Comparison of ENCODE assay signal across 8 cellular contexts in the genomic region with DNA sequence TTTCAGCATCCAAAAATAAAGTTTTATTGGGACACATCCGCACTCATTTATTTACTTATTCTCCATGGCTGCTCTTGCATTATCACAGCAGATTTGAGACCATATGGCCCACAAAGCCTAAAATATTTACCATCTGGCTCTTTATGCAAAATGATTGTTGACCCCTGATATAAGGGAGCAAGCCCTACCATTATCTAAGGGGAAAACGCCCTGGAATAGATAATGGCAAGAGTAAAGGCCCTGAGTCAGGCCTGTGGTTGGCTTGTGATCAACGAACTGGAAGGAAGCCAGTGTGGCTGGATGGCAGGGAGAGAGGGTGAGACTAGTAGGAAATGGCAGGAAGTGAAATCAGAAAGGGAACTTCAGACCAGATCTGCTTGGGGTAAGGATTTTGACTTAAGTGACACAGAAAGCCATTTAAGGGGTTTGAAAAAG. TPM values are rescaled to one million over a fixed set of nuclear protein-coding genes. Genes with fewer than 3 reads are reported as not detected.
DNase-seq lines count a peak whose midpoint lies in the region; ATAC-seq and TF ChIP-seq lines count a peak whose summit lies in the region.

No MANE protein-coding gene starts in this region.

- DNase-seq in NCI-H2081 (lab: John Stamatoyannopoulos, UW) (peak; percentile 49 to 76), NCI-H2081 treated with DMSO at 0.1 percent for 48 hours (lab: John Stamatoyannopoulos, UW) (no peak), RKO (ENCODE audit: low spot score) (peak; percentile 47), germinal center (ENCODE audit: low spot score) (peak; percentile 42), transverse colon (peak; percentile 56), T-helper 1 cell (no peak), epidermal melanocyte (ENCODE audit: insufficient read length, low spot score) (no peak)

- TF ChIP-seq EP300 in transverse colon (IDR thresholded peaks at IDR 0.05; ENCODE audit: low read depth): no peak

- H3K4me1 ChIP-seq in transverse colon: peaks cover 4 to 9% (median 6%) of the 10 kb centered on the region in 4 donors

- TF ChIP-seq CTCF in transverse colon (IDR thresholded peaks at IDR 0.05): no peak

- no peak for TF ChIP-seq POLR2A in transverse colon (IDR thresholded peaks at IDR 0.05)

- in situ Hi-C loops in transverse colon (cut with MboI; ENCODE audit: low pct_ligation_motif_present in 1 of 4, low pct_unique_long_range_greater_than_20kb in 1 of 4, low sequenced_read_pairs in 3 of 4): no loop called here

- WGBS in transverse colon (ENCODE audit: low coverage in 1 of 2), 2 donors: 43 to 50% methylated on average over 2 to 3 of the region's 3 CpGs

- no peak overlapping the region for H3K4me3 ChIP-seq in transverse colon

- H3K36me3 ChIP-seq in transverse colon: no peaks in the 10 kb centered on the region

- no peak for ATAC-seq in GM21423 (IDR thresholded peaks at IDR 0.05; ENCODE audit: unreplicated experiment)

- intact Hi-C loops in transverse colon (cut with DNase I; ENCODE audit: low total_unique reads): loop anchor here (2.0 kb wide), 1 partner anchor 130 kb away; no protein-coding TSS in a partner anchor

- no peaks in the 10 kb centered on the region for H3K9me3 ChIP-seq in transverse colon

- no peak overlapping the region for H3K27ac ChIP-seq in transverse colon

- no peaks in the 10 kb centered on the region for H3K27me3 ChIP-seq in transverse colon

RNA-seq across cellular contexts. Expression of gene DMXL2, which starts 24.6 kb away (rescaled TPM):
- 10 to 100 TPM; 35.8 to 75.9 (median 56.0) TPM for total RNA-seq in transverse colon

RNA-seq across cellular contexts. Expression of gene SCG3, which starts 34.2 kb away (rescaled TPM):
- 1 to 10 TPM in 1 of 4 donors, under 1 TPM in 2, not detected in 1; 0.55 to 3.6 (median 0.95) TPM for total RNA-seq in transverse colon

Comparison
In these comparisons a context has a peak if more than half of its experiments do, and no peak if none do; other contexts are left out.
1. DNase-seq: peak in NCI-H2081 (2 of 2), RKO (single experiment), germinal center (single experiment) and transverse colon (single experiment); none in NCI-H2081 treated with DMSO at 0.1 percent for 48 hours (single experiment), T-helper 1 cell (0 of 5) and epidermal melanocyte (single experiment).